1 cellular context compared by ENCODE assay signal in genomic region chr11:447923-448731, GRCh38.
TF ChIP-seq lines count a peak whose summit lies in the region.

No MANE protein-coding gene starts in this region.

TF ChIP-seq in WTC11, 78 proteins besides CTCF, POLR2A, EP300 and RAD21 (continued from another document):
- TF ChIP-seq PRDM15 (CRISPR knock-in tag; IDR thresholded peaks at IDR 0.05): 0 out of 2 replicates have a peak, but pooled peaks have one; percentile 11
- TF ChIP-seq MAX (CRISPR knock-in tag; IDR thresholded peaks at IDR 0.05): peak; percentile 92; the same call in 1 of the 2 replicates
- TF ChIP-seq USF1 (CRISPR knock-in tag; IDR thresholded peaks at IDR 0.05): peak; percentile 89
- TF ChIP-seq ATF2 (CRISPR knock-in tag; IDR thresholded peaks at IDR 0.05; ENCODE audit: borderline replicate concordance, low read depth): no peak
- TF ChIP-seq CREB1 (CRISPR knock-in tag; IDR thresholded peaks at IDR 0.05): peak; percentile 44; the same call in 1 of the 2 replicates
- TF ChIP-seq SP1 (CRISPR knock-in tag; conservative IDR thresholded peaks at IDR 0.05): peak; percentile 87
- no peak for TF ChIP-seq SOX15 (CRISPR knock-in tag; IDR thresholded peaks at IDR 0.05)
- TF ChIP-seq ZNF121 (CRISPR knock-in tag; IDR thresholded peaks at IDR 0.05): peak; percentile 87
- peak; percentile 30; the same call in 1 of the 2 replicates for TF ChIP-seq FOXK1 (CRISPR knock-in tag; IDR thresholded peaks at IDR 0.05)
- TF ChIP-seq CBFB (CRISPR knock-in tag; IDR thresholded peaks at IDR 0.05; ENCODE audit: low read depth): no peak
- TF ChIP-seq ZBTB43 (CRISPR knock-in tag; IDR thresholded peaks at IDR 0.05): no peak
- TF ChIP-seq TP53 (CRISPR knock-in tag; IDR thresholded peaks at IDR 0.05): peak; percentile 73; the same call in 1 of the 2 replicates
- TF ChIP-seq NR2C2 (CRISPR knock-in tag; IDR thresholded peaks at IDR 0.05): no peak
- 0 out of 2 replicates have a peak, but pooled peaks have one; percentile 36 for TF ChIP-seq E2F1 (CRISPR knock-in tag; IDR thresholded peaks at IDR 0.05)
- 0 out of 2 replicates have a peak, but pooled peaks have one; percentile 44 for TF ChIP-seq ZNF281 (CRISPR knock-in tag; IDR thresholded peaks at IDR 0.05)
- TF ChIP-seq AR (CRISPR knock-in tag; IDR thresholded peaks at IDR 0.05): no peak
- no peak for TF ChIP-seq GABPB1 (CRISPR knock-in tag; IDR thresholded peaks at IDR 0.05)
- peak; percentile 87 for TF ChIP-seq USF2 (CRISPR knock-in tag; IDR thresholded peaks at IDR 0.05)
- no peak for TF ChIP-seq MLX (CRISPR knock-in tag; IDR thresholded peaks at IDR 0.05)
- 0 out of 2 replicates have a peak, but pooled peaks have one; percentile 12 for TF ChIP-seq SMAD3 (CRISPR knock-in tag; IDR thresholded peaks at IDR 0.05; ENCODE audit: borderline replicate concordance)
